In the genomic region with DNA sequence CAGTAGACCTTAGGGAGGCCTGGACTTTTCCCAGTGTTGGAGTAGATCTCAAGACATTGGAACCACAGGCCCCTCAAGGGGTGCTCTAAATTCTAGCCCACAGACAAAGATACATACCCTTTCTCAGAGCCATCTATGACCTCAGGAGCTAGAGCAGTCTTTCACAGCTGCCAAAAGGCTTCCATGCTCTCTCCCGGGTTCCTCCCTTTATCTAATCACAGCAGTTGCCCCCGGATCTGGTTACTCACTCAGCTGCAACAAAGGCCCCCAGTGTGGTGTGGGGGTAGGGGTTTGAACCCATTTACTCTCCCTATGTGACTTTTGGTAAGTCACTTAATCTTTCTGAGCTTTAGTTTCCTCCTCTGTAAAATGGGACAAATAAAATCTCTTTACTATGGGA, we compare ENCODE assay signal across 24 cellular contexts. TPM values are rescaled to one million over a fixed set of nuclear protein-coding genes. Genes with fewer than 3 reads are reported as not detected.
DNase-seq lines count a peak whose midpoint lies in the region; ATAC-seq, FAIRE-seq and TF ChIP-seq lines count a peak whose summit lies in the region.
"Had no signal": no experiment of that assay in that cellular context is flagged by ENCODE, and none has a peak within 500 bp of the region (broad histone marks: within the 10 kb centered on the region; RNA-seq: fewer than 3 reads in every experiment).

No MANE protein-coding gene starts in this region.

- CTCF ChIA-PET in SK-N-SH (lab: Yijun Ruan, JAX) = interaction anchor here (1.0 kb wide), 1 partner anchor 15 kb away, joined by 3 read pairs; no protein-coding TSS in a partner anchor

- TF ChIP-seq CTCF in SK-N-SH (IDR thresholded peaks at IDR 0.05) = no peak

- no peaks in the 10 kb centered on the region for H4K20me1 ChIP-seq in SK-N-SH (ENCODE audit: insufficient read depth)

- no peak overlapping the region for H3K4me3 ChIP-seq in HUES48 (ENCODE audit: low read depth, low read length)
- H3K4me3 ChIP-seq in SK-N-MC = no peak overlapping the region
- no peak overlapping the region for H3K4me3 ChIP-seq in SK-N-SH (ENCODE audit: low read depth in 2 of 2, low read length in 1 of 2)
- H3K4me3 ChIP-seq in small intestine (ENCODE audit: low read depth in 1 of 2, low read length in 2 of 2) = no peak overlapping the region
- H3K4me3 ChIP-seq: MG63, PC-9, SJSA1 had no signal

- H3K36me3 ChIP-seq in HUES48 (ENCODE audit: control insufficient read depth, insufficient read depth, low read length) (no peaks in the 10 kb centered on the region), SK-N-MC (ENCODE audit: insufficient read depth, low read length) (no peaks in the 10 kb centered on the region), SK-N-SH (replicated peaks in 1 of 2; ENCODE audit: control insufficient read depth in 1 of 2, insufficient read depth in 2 of 2, low read length in 1 of 2) (no peaks in the 10 kb centered on the region), small intestine (ENCODE audit: control insufficient read depth in 2 of 2, insufficient read depth in 2 of 2, low read length in 2 of 2) (no peaks in the 10 kb centered on the region)
- H3K36me3 ChIP-seq: MG63, SJSA1 had no signal

- POLR2A ChIA-PET in SK-N-SH (lab: Yijun Ruan, JAX) = no interaction called here

- H3K4me2 ChIP-seq in SK-N-SH = no peak overlapping the region
- H3K4me2 ChIP-seq: PC-9 had no signal

- H3K9me2 ChIP-seq in SK-N-SH = no peaks in the 10 kb centered on the region

- H3K79me2 ChIP-seq in SK-N-SH (ENCODE audit: insufficient read depth) = no peaks in the 10 kb centered on the region

- TF ChIP-seq RAD21 in SK-N-SH (IDR thresholded peaks at IDR 0.05; ENCODE audit: low read length) = no peak

- H3K27ac ChIP-seq in HUES48 (ENCODE audit: low read depth, low read length) = peak overlapping the region; percentile 15
- peak overlapping the region; percentile 87 for H3K27ac ChIP-seq in SK-N-MC
- no peak overlapping the region for H3K27ac ChIP-seq in SK-N-SH (ENCODE audit: low read depth in 2 of 2, low read length in 1 of 2)
- H3K27ac ChIP-seq in small intestine (ENCODE audit: low read depth in 1 of 2, low read length in 1 of 2) = no peak overlapping the region
- H3K27ac ChIP-seq: PC-9, SJSA1 had no signal

- no peaks in the 10 kb centered on the region for H3F3A ChIP-seq in SK-N-SH (replicated peaks; ENCODE audit: insufficient read depth)

- no peak for DNase-seq in SK-N-MC (ENCODE audit: low read depth, low spot score)
- peak; percentile 59 for DNase-seq in iPS-NIHi11 (ENCODE audit: low spot score)
- no peak for DNase-seq in SK-N-SH
- no peak for DNase-seq in small intestine
- DNase-seq: C1 segment of cervical spinal cord; Caco-2; CD4-positive, alpha-beta memory T cell; KG1; MG63; NCI-H187; NCI-H2081 treated with DMSO at 0.1 percent for 48 hours; NCI-H446; NCI-H524 treated with DMSO at 0.1 percent for 48 hours; NCI-H82; NK-92 treated with Interleukin-12 subunit alpha and Interleukin-12 subunit beta, amount 100 ng/mL, for 24 hours; PC-9; SW 1271 had no signal

- no peak overlapping the region for H2AFZ ChIP-seq in SK-N-SH (ENCODE audit: low read depth)
- H2AFZ ChIP-seq: PC-9 had no signal

- H3K9me3 ChIP-seq in HUES48 (ENCODE audit: control insufficient read depth, insufficient read depth, low read length) (no peaks in the 10 kb centered on the region), SK-N-MC (ENCODE audit: low read depth, low read length) (no peaks in the 10 kb centered on the region), SK-N-SH (no peaks in the 10 kb centered on the region), small intestine (ENCODE audit: control insufficient read depth, low read depth) (no peaks in the 10 kb centered on the region)
- H3K9me3 ChIP-seq: MG63 had no signal

- ATAC-seq in GM19452 (IDR thresholded peaks at IDR 0.05; ENCODE audit: unreplicated experiment) = no peak
- ATAC-seq in GM19463 (IDR thresholded peaks at IDR 0.05; ENCODE audit: unreplicated experiment) = no peak
- ATAC-seq: Right ventricle myocardium inferior had no signal

- H3K4me1 ChIP-seq in HUES48 (ENCODE audit: control insufficient read depth, insufficient read depth, low read length) = peaks cover 8% of the 10 kb centered on the region
- peaks cover 0 to 8% of the 10 kb centered on the region in 2 experiments; a peak in 1 of 4 replicates for H3K4me1 ChIP-seq in SK-N-SH (ENCODE audit: control insufficient read depth in 1 of 2, insufficient read depth in 2 of 2, low read depth in 1 of 2, low read length in 1 of 2)
- no peaks in the 10 kb centered on the region for H3K4me1 ChIP-seq in small intestine (ENCODE audit: control insufficient read depth in 2 of 2, insufficient read depth in 1 of 2, low read depth in 1 of 2, low read length in 1 of 2)
- H3K4me1 ChIP-seq: Caco-2 had no signal

- WGBS in SK-N-SH (ENCODE audit: low lambda C conversion rate) = 14% methylated on average over 2 of the region's 2 CpGs
- WGBS in small intestine, 3 donors = 10 to 36% (median 23%) methylated on average over 2 of the region's 2 CpGs

- H3K9ac ChIP-seq in HUES48 (ENCODE audit: low read depth, low read length) (no peak overlapping the region), SK-N-MC (ENCODE audit: insufficient read length) (no peak overlapping the region), SK-N-SH (no peak overlapping the region)

- TF ChIP-seq EP300 in SK-N-SH (IDR thresholded peaks at IDR 0.05; ENCODE audit: borderline replicate concordance in 1 of 2, low read depth in 1 of 2, low read length in 1 of 2) = no peak

- H3K27me3 ChIP-seq in HUES48 (ENCODE audit: control insufficient read depth, insufficient read depth, low read length) (peaks cover 15% of the 10 kb centered on the region; the same call in 1 of the 2 replicates), SK-N-SH (ENCODE audit: insufficient read depth) (peaks cover 5% of the 10 kb centered on the region; the same call in 1 of the 2 replicates), small intestine (ENCODE audit: control insufficient read depth in 2 of 2, insufficient read depth in 2 of 2, low read length in 2 of 2) (peaks cover 2 to 7% of the 10 kb centered on the region in 2 donors)
- H3K27me3 ChIP-seq: SJSA1 had no signal

- FAIRE-seq in small intestine (lab: Jason Lieb, UNC) = no peak
- FAIRE-seq: G401.6, HTR-8/SVneo had no signal

TF ChIP-seq in SK-N-SH, 30 proteins besides CTCF, POLR2A, EP300 and RAD21:
- TF ChIP-seq MXI1 (IDR thresholded peaks at IDR 0.05; ENCODE audit: low read depth, low read length) = no peak

RNA-seq across cellular contexts. Expression of gene POU4F3, which starts 27.0 kb away (rescaled TPM):
- polyA plus RNA-seq in SK-N-SH (2012; rRNA removed) = 0.05 and 0.08 TPM in 2 replicates
- polyA plus RNA-seq in SK-N-SH (2012; cell fraction: cytosol; rRNA removed) = 0.04 and 0.09 TPM in 2 replicates
- 0.13 and 0.16 TPM in 2 replicates for polyA plus RNA-seq in SK-N-SH (2012; cell fraction: nucleus; rRNA removed)
- under 1 TPM in 1 of 3 donors, not detected in 2; 0.03 TPM for polyA plus RNA-seq in small intestine
- polyA plus RNA-seq: CD4-positive, alpha-beta memory T cell had no signal

Comparison
In these comparisons a context has a peak if more than half of its experiments do, and no peak if none do; other contexts are left out.
1. H3K27ac ChIP-seq: peak in HUES48 (single experiment) and SK-N-MC (single experiment); none in SK-N-SH (0 of 2) and small intestine (0 of 2).